ENCODE assay signal across 3 cellular contexts in the genomic region with DNA sequence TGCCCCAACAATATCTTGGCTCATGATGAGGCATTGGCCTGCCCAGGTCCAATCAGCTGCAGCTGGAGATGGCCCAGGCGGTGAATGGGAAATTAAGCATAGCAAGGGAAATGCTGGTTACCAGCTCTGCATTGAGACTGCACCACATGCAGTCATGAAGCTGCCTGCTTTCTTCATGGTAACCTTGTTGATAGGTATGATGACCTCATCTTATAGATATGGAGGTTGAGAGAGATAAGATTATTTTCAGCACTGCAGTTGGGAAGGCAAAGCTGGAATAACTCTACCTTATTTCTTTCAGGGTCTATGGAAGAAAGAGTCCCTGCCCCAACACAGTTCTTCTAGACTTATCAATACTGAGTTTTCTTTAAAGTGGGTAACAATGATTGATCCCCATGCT.
TF ChIP-seq lines count a peak whose summit lies in the region.

No MANE protein-coding gene starts in this region.

TF ChIP-seq in HepG2, 621 proteins besides CTCF, POLR2A, EP300 and RAD21:
- TF ChIP-seq ZNF510 (CRISPR knock-in tag; IDR thresholded peaks at IDR 0.05; ENCODE audit: low read depth), result no peak
- peak; percentile 76 for TF ChIP-seq ATF7 (IDR thresholded peaks at IDR 0.05)
- TF ChIP-seq ATF7 (CRISPR knock-in tag; IDR thresholded peaks at IDR 0.05), result no peak
- TF ChIP-seq, protein P1, sequence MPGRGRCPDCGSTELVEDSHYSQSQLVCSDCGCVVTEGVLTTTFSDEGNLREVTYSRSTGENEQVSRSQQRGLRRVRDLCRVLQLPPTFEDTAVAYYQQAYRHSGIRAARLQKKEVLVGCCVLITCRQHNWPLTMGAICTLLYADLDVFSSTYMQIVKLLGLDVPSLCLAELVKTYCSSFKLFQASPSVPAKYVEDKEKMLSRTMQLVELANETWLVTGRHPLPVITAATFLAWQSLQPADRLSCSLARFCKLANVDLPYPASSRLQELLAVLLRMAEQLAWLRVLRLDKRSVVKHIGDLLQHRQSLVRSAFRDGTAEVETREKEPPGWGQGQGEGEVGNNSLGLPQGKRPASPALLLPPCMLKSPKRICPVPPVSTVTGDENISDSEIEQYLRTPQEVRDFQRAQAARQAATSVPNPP (CRISPR knock-in tag; IDR thresholded peaks at IDR 0.05), result no peak
- no peak for TF ChIP-seq SMARCC2 (IDR thresholded peaks at IDR 0.05)

TF ChIP-seq in HEK293, 187 proteins besides CTCF, POLR2A, EP300 and RAD21:
- no peak for TF ChIP-seq ZNF391 (tag by site-specific recombination; IDR thresholded peaks at IDR 0.05; ENCODE audit: borderline replicate concordance, low read depth)
- TF ChIP-seq, protein P2, sequence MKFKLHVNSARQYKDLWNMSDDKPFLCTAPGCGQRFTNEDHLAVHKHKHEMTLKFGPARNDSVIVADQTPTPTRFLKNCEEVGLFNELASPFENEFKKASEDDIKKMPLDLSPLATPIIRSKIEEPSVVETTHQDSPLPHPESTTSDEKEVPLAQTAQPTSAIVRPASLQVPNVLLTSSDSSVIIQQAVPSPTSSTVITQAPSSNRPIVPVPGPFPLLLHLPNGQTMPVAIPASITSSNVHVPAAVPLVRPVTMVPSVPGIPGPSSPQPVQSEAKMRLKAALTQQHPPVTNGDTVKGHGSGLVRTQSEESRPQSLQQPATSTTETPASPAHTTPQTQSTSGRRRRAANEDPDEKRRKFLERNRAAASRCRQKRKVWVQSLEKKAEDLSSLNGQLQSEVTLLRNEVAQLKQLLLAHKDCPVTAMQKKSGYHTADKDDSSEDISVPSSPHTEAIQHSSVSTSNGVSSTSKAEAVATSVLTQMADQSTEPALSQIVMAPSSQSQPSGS (tag by site-specific recombination; IDR thresholded peaks at IDR 0.05; ENCODE audit: low read depth), result peak; percentile 17; the same call in 1 of the 2 replicates

TF ChIP-seq in K562, 482 proteins besides CTCF, POLR2A, EP300 and RAD21:
- TF ChIP-seq ZNF561 (CRISPR knock-in tag; conservative IDR thresholded peaks at IDR 0.05) (no peak), JUND (IDR thresholded peaks at IDR 0.05; ENCODE audit: borderline replicate concordance, low read depth, low read length) (peak; percentile 52; the same call in 1 of the 2 replicates), JUND (tag; IDR thresholded peaks at IDR 0.05; ENCODE audit: borderline replicate concordance, low read depth, low read length) (no peak), DDX20 (tag; IDR thresholded peaks at IDR 0.05; ENCODE audit: low read depth) (no peak), HDAC3 (IDR thresholded peaks at IDR 0.05; ENCODE audit: borderline replicate concordance, partially characterized antibody) (no peak)
- TF ChIP-seq, protein P3, sequence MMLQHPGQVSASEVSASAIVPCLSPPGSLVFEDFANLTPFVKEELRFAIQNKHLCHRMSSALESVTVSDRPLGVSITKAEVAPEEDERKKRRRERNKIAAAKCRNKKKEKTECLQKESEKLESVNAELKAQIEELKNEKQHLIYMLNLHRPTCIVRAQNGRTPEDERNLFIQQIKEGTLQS (IDR thresholded peaks at IDR 0.05), result peak; percentile 50; the same call in 1 of the 2 replicates
- TF ChIP-seq, protein P3 (CRISPR knock-in tag; conservative IDR thresholded peaks at IDR 0.05), result no peak
